8 cellular contexts compared by ENCODE assay signal in the genomic region with DNA sequence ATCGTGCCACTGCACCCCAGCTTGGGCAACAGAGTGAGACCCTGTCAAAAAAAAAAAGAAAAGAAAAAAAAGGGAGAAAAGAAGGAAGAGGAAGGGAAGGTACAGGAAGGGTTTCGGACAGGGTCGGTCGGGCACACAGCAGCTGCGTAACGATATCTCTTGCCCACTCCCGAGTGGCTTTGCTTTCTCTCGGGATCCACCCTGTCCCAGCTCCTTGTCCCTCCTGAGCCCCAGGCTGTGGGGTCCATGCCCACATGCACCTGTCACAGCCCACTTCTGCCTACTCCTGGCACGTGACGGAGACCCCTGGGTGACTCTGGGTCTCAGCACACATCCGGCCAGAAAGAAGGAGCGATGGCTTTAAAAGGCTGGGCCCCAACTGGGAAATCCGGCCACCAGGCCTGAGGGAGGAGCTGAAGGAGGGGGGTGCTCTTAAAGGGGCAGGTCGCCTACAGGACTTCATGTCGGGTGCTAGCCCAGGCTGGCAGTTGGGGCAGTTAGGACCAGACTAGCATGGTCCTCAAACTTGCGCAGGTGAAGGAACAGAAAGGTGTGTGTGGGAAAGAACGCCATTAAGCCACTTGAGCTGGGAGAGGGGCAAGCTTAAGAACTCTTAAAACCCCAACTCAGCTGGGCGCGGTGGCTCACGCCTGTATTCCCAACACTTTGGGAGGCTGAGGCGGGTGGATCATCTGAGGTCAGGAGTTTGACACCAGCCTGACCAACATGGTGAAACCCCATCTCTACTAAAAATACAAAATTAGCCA. TPM values are rescaled to one million over a fixed set of nuclear protein-coding genes. Genes with fewer than 3 reads are reported as not detected.
DNase-seq lines count a peak whose midpoint lies in the region; ATAC-seq and TF ChIP-seq lines count a peak whose summit lies in the region.

Gene GHDC, minus strand, starts transcription at position 362 of the 767 bp plus-strand sequence. CDS start 913 bp downstream, outside the sequence.

- intact Hi-C loops in Calu3 (cut with micrococcal nuclease; ENCODE audit: unreplicated experiment): no loop called here
- intact Hi-C loops in activated T-helper 1 cell treated with anti-CD3 and anti-CD28 coated beads, Interleukin-12 subunit alpha, Interleukin-12 subunit beta, Interleukin-2, Interleukin-4 antibody, amounts not matched to agents 30 ng/mL and 10 ng/mL and 1 ng/mL, durations not matched to agents 14 hours and 24 hours and 36 hours (cut with micrococcal nuclease): loop anchor here (1.0 to 5.0 kb wide), 3 partner anchors 13 to 828 kb away; partner anchors contain the start of genes KCNH4 and VAT1

- CTCF ChIA-PET in Calu3 (lab: Charles Lee): interaction anchor here (0.6 to 1.7 kb wide), 11 partner anchors 10 to 908 kb away, joined by 3 to 9 read pairs (median 3); no protein-coding TSS in a partner anchor

- in situ Hi-C loops in KBM-7 (cut with MboI; ENCODE audit: low pct_unique_long_range_greater_than_20kb, low sequenced_read_pairs): no loop called here

- H3K4me3 Mint-ChIP-seq in Calu3 (ENCODE audit: low read depth, unreplicated experiment) (peak within 1 kb of the TSS; percentile 80), nephron (peak within 1 kb of the TSS; percentile 85 to 94 (median 93))
- H3K4me3 Mint-ChIP-seq in activated T-helper 1 cell treated with anti-CD3 and anti-CD28 coated beads, Interleukin-12 subunit alpha, Interleukin-12 subunit beta, Interleukin-2, Interleukin-4 antibody, amounts not matched to agents 30 ng/mL and 10 ng/mL and 1 ng/mL, durations not matched to agents 14 hours and 24 hours and 36 hours: peak within 1 kb of the TSS; percentile 96

- H3K27ac Mint-ChIP-seq in Calu3 (ENCODE audit: unreplicated experiment) (peak within 1 kb of the TSS; percentile 61), nephron (peak within 1 kb of the TSS; percentile 57 to 82 (median 77))
- peak within 1 kb of the TSS; percentile 95 for H3K27ac Mint-ChIP-seq in activated T-helper 1 cell treated with anti-CD3 and anti-CD28 coated beads, Interleukin-12 subunit alpha, Interleukin-12 subunit beta, Interleukin-2, Interleukin-4 antibody, amounts not matched to agents 30 ng/mL and 10 ng/mL and 1 ng/mL, durations not matched to agents 14 hours and 24 hours and 36 hours

- peaks cover 13% of the 10 kb centered on the region for H3K4me1 Mint-ChIP-seq in Calu3 (ENCODE audit: low read depth, unreplicated experiment)
- H3K4me1 Mint-ChIP-seq in activated T-helper 1 cell treated with anti-CD3 and anti-CD28 coated beads, Interleukin-12 subunit alpha, Interleukin-12 subunit beta, Interleukin-2, Interleukin-4 antibody, amounts not matched to agents 30 ng/mL and 10 ng/mL and 1 ng/mL, durations not matched to agents 14 hours and 24 hours and 36 hours (ENCODE audit: low read depth): peaks cover 15% of the 10 kb centered on the region
- peaks cover 10% of the 10 kb centered on the region for H3K4me1 Mint-ChIP-seq in nephron

- no TSS peak for BruUV-seq in Calu3 (replicated peaks; lab: Mats Ljungman, UMichigan)

- H3K36me3 Mint-ChIP-seq in Calu3 (ENCODE audit: insufficient read depth, unreplicated experiment) (peaks cover 27% of the 10 kb centered on the region), nephron (ENCODE audit: low read depth) (no peaks in the 10 kb centered on the region)
- peaks cover 6% of the 10 kb centered on the region for H3K36me3 Mint-ChIP-seq in activated T-helper 1 cell treated with anti-CD3 and anti-CD28 coated beads, Interleukin-12 subunit alpha, Interleukin-12 subunit beta, Interleukin-2, Interleukin-4 antibody, amounts not matched to agents 30 ng/mL and 10 ng/mL and 1 ng/mL, durations not matched to agents 14 hours and 24 hours and 36 hours (ENCODE audit: low read depth)

- DNase-seq in Calu3: peak; percentile 88
- peak; percentile 86 for DNase-seq in KBM-7
- DNase-seq in RPMI7951 (ENCODE audit: low read depth): peak; percentile 77
- DNase-seq in activated T-helper 1 cell treated with anti-CD3 and anti-CD28 coated beads, Interleukin-12 subunit alpha, Interleukin-12 subunit beta, Interleukin-2, Interleukin-4 antibody, amounts not matched to agents 30 ng/mL and 10 ng/mL and 1 ng/mL, durations not matched to agents 14 hours and 24 hours and 36 hours (ENCODE audit: low spot score): peak; percentile 80
- DNase-seq in fibroblast of pulmonary artery (ENCODE audit: low read depth): peak; percentile 74
- peak; percentile 83 for DNase-seq in stimulated activated naive CD8-positive, alpha-beta T cell treated with anti-CD3 and anti-CD28 coated beads, Interleukin-15, Interleukin-2, amounts not matched to agents 100 U/mL and 50 U/mL, for 24 hours

- no peaks in the 10 kb centered on the region for H3K27me3 Mint-ChIP-seq in Calu3 (ENCODE audit: unreplicated experiment)
- no peaks in the 10 kb centered on the region for H3K27me3 Mint-ChIP-seq in activated T-helper 1 cell treated with anti-CD3 and anti-CD28 coated beads, Interleukin-12 subunit alpha, Interleukin-12 subunit beta, Interleukin-2, Interleukin-4 antibody, amounts not matched to agents 30 ng/mL and 10 ng/mL and 1 ng/mL, durations not matched to agents 14 hours and 24 hours and 36 hours (ENCODE audit: insufficient read depth)
- H3K27me3 Mint-ChIP-seq in nephron (ENCODE audit: low read depth): no peaks in the 10 kb centered on the region

- TF ChIP-seq CTCF in Calu3 (IDR thresholded peaks at IDR 0.05; ENCODE audit: unreplicated experiment) (no peak), fibroblast of pulmonary artery (IDR thresholded peaks at IDR 0.05; ENCODE audit: low read length, missing control alignments) (no peak), nephron (IDR thresholded peaks at IDR 0.05; ENCODE audit: unreplicated experiment in 3 of 3) (no peak)

- peak within 1 kb of the TSS; percentile 72 for H3K4me3 ChIP-seq in fibroblast of pulmonary artery (replicated peaks; ENCODE audit: low read depth, low read length)

- H3K9me3 Mint-ChIP-seq in Calu3 (ENCODE audit: low read depth, unreplicated experiment) (no peaks in the 10 kb centered on the region), nephron (no peaks in the 10 kb centered on the region)
- no peaks in the 10 kb centered on the region for H3K9me3 Mint-ChIP-seq in activated T-helper 1 cell treated with anti-CD3 and anti-CD28 coated beads, Interleukin-12 subunit alpha, Interleukin-12 subunit beta, Interleukin-2, Interleukin-4 antibody, amounts not matched to agents 30 ng/mL and 10 ng/mL and 1 ng/mL, durations not matched to agents 14 hours and 24 hours and 36 hours

- peak; percentile 91 for ATAC-seq in GM21447 (IDR thresholded peaks at IDR 0.05; ENCODE audit: unreplicated experiment)
- ATAC-seq in stimulated activated naive CD8-positive, alpha-beta T cell treated with anti-CD3 and anti-CD28 coated beads, Interleukin-15, Interleukin-2, amounts not matched to agents 100 U/mL and 50 U/mL, for 24 hours: peak; percentile 97

RNA-seq across cellular contexts. Expression of gene GHDC, which starts in this region (rescaled TPM):
- 37.4 and 42.7 TPM in 2 replicates for total RNA-seq in Calu3 (2022)
- 7.9 and 10.5 TPM in 2 replicates for total RNA-seq in RPMI7951 (2014; rRNA removed; shearing (Covaris generic))
- 15.2 and 15.5 TPM in 2 replicates for total RNA-seq in activated T-helper 1 cell treated with anti-CD3 and anti-CD28 coated beads, Interleukin-12 subunit alpha, Interleukin-12 subunit beta, Interleukin-2, Interleukin-4 antibody, amounts not matched to agents 30 ng/mL and 10 ng/mL and 1 ng/mL, durations not matched to agents 14 hours and 24 hours and 36 hours

Comparison
In these comparisons a context has a peak if more than half of its experiments do, and no peak if none do; other contexts are left out.
1. Peak in every context shown above with its lines: DNase-seq, ATAC-seq and H3K4me3 ChIP-seq.